In genomic region chr5:2752875-2753435, GRCh38 we compare ENCODE assay signal across 14 cellular contexts. TPM values are rescaled to one million over a fixed set of nuclear protein-coding genes. Genes with fewer than 3 reads are reported as not detected.
DNase-seq lines count a peak whose midpoint lies in the region; ATAC-seq, FAIRE-seq and TF ChIP-seq lines count a peak whose summit lies in the region.
"Had no signal": no experiment of that assay in that cellular context is flagged by ENCODE, and none has a peak within 500 bp of the region (broad histone marks: within the 10 kb centered on the region; RNA-seq: fewer than 3 reads in every experiment).

No MANE protein-coding gene starts in this region.

- no peak for TF ChIP-seq RAD21 in HepG2 (CRISPR knock-in tag; IDR thresholded peaks at IDR 0.05)

- no peak for TF ChIP-seq CTCF in HepG2 (CRISPR knock-in tag; IDR thresholded peaks at IDR 0.05)
- TF ChIP-seq CTCF in right lobe of liver (IDR thresholded peaks at IDR 0.05), result no peak
- no peak for TF ChIP-seq CTCF in MCF 10A (IDR thresholded peaks at IDR 0.05; ENCODE audit: unreplicated experiment)
- no peak for TF ChIP-seq CTCF in kidney epithelial cell (IDR thresholded peaks at IDR 0.05; ENCODE audit: insufficient read depth, low read length, poor library complexity, severe bottlenecking)
- no peak for TF ChIP-seq CTCF in psoas muscle (IDR thresholded peaks at IDR 0.05)

- no peak overlapping the region for H2AFZ ChIP-seq in HepG2 (ENCODE audit: low read length)

- H3K36me3 ChIP-seq in HepG2 (replicated peaks in 1 of 2; ENCODE audit: control insufficient read depth in 1 of 2, insufficient read depth in 2 of 2, low read length in 2 of 2) (no peaks in the 10 kb centered on the region), right lobe of liver (no peaks in the 10 kb centered on the region), kidney epithelial cell (ENCODE audit: control insufficient read depth, insufficient read depth, low read length) (no peaks in the 10 kb centered on the region), psoas muscle (ENCODE audit: insufficient read depth in 1 of 2, low read depth in 1 of 2) (no peaks in the 10 kb centered on the region)

- peaks cover 45% of the 10 kb centered on the region for H3K36me3 Mint-ChIP-seq in MCF 10A (ENCODE audit: insufficient read depth, unreplicated experiment)

- H3K27ac ChIP-seq in HepG2 (ENCODE audit: extremely low read length, insufficient read depth, low read length) (no peak overlapping the region), right lobe of liver (no peak overlapping the region), psoas muscle (no peak overlapping the region)

- H3K9me3 Mint-ChIP-seq in MCF 10A (ENCODE audit: unreplicated experiment), result no peaks in the 10 kb centered on the region
- H3K9me3 Mint-ChIP-seq: activated T-helper 1 cell treated with anti-CD3 and anti-CD28 coated beads, Interleukin-12 subunit alpha, Interleukin-12 subunit beta, Interleukin-2, Interleukin-4 antibody, amounts not matched to agents 30 ng/mL and 10 ng/mL and 1 ng/mL, durations not matched to agents 14 hours and 24 hours and 36 hours; dendritic cell treated with granulocyte-macrophage colony-stimulating factor and Interleukin-4, amounts not matched to agents 40 ng/mL and 50 ng/mL, for 4 days had no signal

- H3K79me2 ChIP-seq in HepG2 (ENCODE audit: insufficient read depth, low read length), result no peaks in the 10 kb centered on the region

- intact Hi-C loops in HepG2 (cut with micrococcal nuclease; ENCODE audit: unreplicated experiment) (no loop called here), right lobe of liver (cut with DNase I) (no loop called here), MCF 10A (cut with micrococcal nuclease) (loop anchor here (1.0 to 2.0 kb wide), 2 partner anchors 52 to 96 kb away; no protein-coding TSS in a partner anchor), psoas muscle (cut with DNase I) (no loop called here)

- TF ChIP-seq EP300 in HepG2 (IDR thresholded peaks at IDR 0.05; ENCODE audit: low read depth in 2 of 2, low read length in 2 of 2) (no peak), HepG2 (CRISPR knock-in tag; IDR thresholded peaks at IDR 0.05; ENCODE audit: borderline replicate concordance) (no peak)

- FAIRE-seq in HepG2 (lab: Jason Lieb, UNC), result no peak
- FAIRE-seq: K562 had no signal

- CTCF ChIA-PET in HepG2 (lab: Yijun Ruan, JAX; ENCODE audit: low intra/inter-chr PET ratio, low total read pairs) (no interaction called here), MCF 10A (lab: Yijun Ruan, JAX) (interaction anchor here (0.6 to 1.4 kb wide), 14 partner anchors 9 to 1955 kb away, joined by 3 to 6 read pairs (median 3); no protein-coding TSS in a partner anchor)

- POLR2A ChIA-PET in HepG2 (lab: Yijun Ruan, JAX) (no interaction called here), MCF 10A (lab: Yijun Ruan, JAX) (interaction anchor here (0.6 to 5.1 kb wide), 27 partner anchors 9 to 1869 kb away, joined by 3 to 43 read pairs (median 3); partner anchors contain the start of genes IRX1 and NDUFS6)

- H3K4me3 ChIP-seq in HepG2 (replicated peaks in 1 of 3; ENCODE audit: insufficient read depth in 1 of 3, low read depth in 2 of 3, low read length in 3 of 3) (no peak overlapping the region), right lobe of liver (no peak overlapping the region), kidney epithelial cell (ENCODE audit: low read depth, low read length) (peak overlapping the region; percentile 0), psoas muscle (no peak overlapping the region)
- H3K4me3 ChIP-seq: K562 had no signal

- H3K9ac ChIP-seq in HepG2 (ENCODE audit: insufficient read depth, low read depth, low read length), result no peak overlapping the region

- H3K4me1 ChIP-seq in HepG2 (ENCODE audit: insufficient read depth, low read length), result no peaks in the 10 kb centered on the region
- H3K4me1 ChIP-seq in right lobe of liver, result peaks cover 0 to 33% (median 0%) of the 10 kb centered on the region in 4 donors
- no peaks in the 10 kb centered on the region for H3K4me1 ChIP-seq in psoas muscle

- no peaks in the 10 kb centered on the region for H4K20me1 ChIP-seq in HepG2 (ENCODE audit: insufficient read depth, low read length)

- peak overlapping the region; percentile 82 for H3K4me3 Mint-ChIP-seq in MCF 10A (ENCODE audit: unreplicated experiment)
- H3K4me3 Mint-ChIP-seq: activated T-helper 1 cell treated with anti-CD3 and anti-CD28 coated beads, Interleukin-12 subunit alpha, Interleukin-12 subunit beta, Interleukin-2, Interleukin-4 antibody, amounts not matched to agents 30 ng/mL and 10 ng/mL and 1 ng/mL, durations not matched to agents 14 hours and 24 hours and 36 hours; dendritic cell treated with granulocyte-macrophage colony-stimulating factor and Interleukin-4, amounts not matched to agents 40 ng/mL and 50 ng/mL, for 4 days had no signal

- no TSS peak for BruUV-seq in HepG2 (replicated peaks; lab: Mats Ljungman, UMichigan)
- BruUV-seq in MCF 10A (replicated peaks; lab: Mats Ljungman, UMichigan), result no TSS peak

- DNase-seq in HepG2 (ENCODE audit: low spot score), result no peak
- DNase-seq in right lobe of liver, result no peak
- DNase-seq in MCF 10A (ENCODE audit: unreplicated experiment), result peak; percentile 53
- no peak for DNase-seq in kidney epithelial cell (ENCODE audit: low read depth)
- no peak for DNase-seq in psoas muscle
- no peak for DNase-seq in activated CD4-positive, alpha-beta T cell treated with anti-CD3 and anti-CD28 coated beads, Interleukin-2, amount 50 U/mL, for 1 hour
- DNase-seq: NCI-H524 treated with DMSO at 0.1 percent for 48 hours; stimulated activated naive CD4-positive, alpha-beta T cell treated with Interleukin-2 at 50 U/mL for 16 hours had no signal

- peak overlapping the region; percentile 86 for H3K27ac Mint-ChIP-seq in MCF 10A (ENCODE audit: low read depth, unreplicated experiment)
- H3K27ac Mint-ChIP-seq: dendritic cell treated with granulocyte-macrophage colony-stimulating factor and Interleukin-4, amounts not matched to agents 40 ng/mL and 50 ng/mL, for 4 days had no signal

- peak; percentile 34; the same call in 1 of the 3 replicates for ATAC-seq in HepG2
- no peak for ATAC-seq in right lobe of liver
- ATAC-seq in HG02852 (IDR thresholded peaks at IDR 0.05; ENCODE audit: unreplicated experiment), result no peak
- no peak for ATAC-seq in HG03025 (IDR thresholded peaks at IDR 0.05; ENCODE audit: low FRiP score, unreplicated experiment)
- no peak for ATAC-seq in psoas muscle
- ATAC-seq: K562 had no signal

- no peak overlapping the region for H3K4me2 ChIP-seq in HepG2 (ENCODE audit: low read depth, low read length)

- no peaks in the 10 kb centered on the region for H3K27me3 Mint-ChIP-seq in MCF 10A (ENCODE audit: insufficient read depth, unreplicated experiment)

- in situ Hi-C loops in HepG2 (cut with HindIII; ENCODE audit: extremely low pct_ligation_motif_present, low pct_unique_long_range_greater_than_20kb), result no loop called here

- H3K27me3 ChIP-seq in HepG2 (ENCODE audit: control insufficient read depth in 1 of 2, insufficient read depth in 2 of 2, low read length in 2 of 2), result peaks cover 0 to 29% of the 10 kb centered on the region in 2 experiments; a peak in 4 of 5 replicates
- peaks cover 21 to 66% of the 10 kb centered on the region in 2 donors for H3K27me3 ChIP-seq in right lobe of liver
- H3K27me3 ChIP-seq in kidney epithelial cell (ENCODE audit: control insufficient read depth, insufficient read depth, low read length), result peaks cover 83% of the 10 kb centered on the region
- H3K27me3 ChIP-seq in psoas muscle (ENCODE audit: insufficient read depth in 3 of 3, low read length in 2 of 3), result peaks cover 11 to 93% (median 54%) of the 10 kb centered on the region in 3 donors

- H3K9me3 ChIP-seq in HepG2 (ENCODE audit: low read length) (no peaks in the 10 kb centered on the region; the same call in 1 of the 2 replicates), right lobe of liver (no peaks in the 10 kb centered on the region), psoas muscle (no peaks in the 10 kb centered on the region)

- peaks cover 14% of the 10 kb centered on the region for H3K4me1 Mint-ChIP-seq in MCF 10A (ENCODE audit: insufficient read depth, unreplicated experiment)

- WGBS in HepG2 (ENCODE audit: low lambda C conversion rate), result 30% methylated on average over 13 of the region's 32 CpGs
- 23% methylated on average over 4 of the region's 32 CpGs for WGBS in right lobe of liver (ENCODE audit: insufficient coverage, low coverage, low lambda C conversion rate, missing lambda C conversion rate)
- WGBS in psoas muscle, 3 donors, result 4 to 7% (median 6%) methylated on average over 23 to 32 of the region's 32 CpGs

- TF ChIP-seq POLR2A in HepG2 (IDR thresholded peaks at IDR 0.05; ENCODE audit: insufficient read depth in 1 of 2, low read depth in 2 of 2, low read length in 2 of 2), result no peak
- no peak for TF ChIP-seq POLR2A in right lobe of liver (IDR thresholded peaks at IDR 0.05)

TF ChIP-seq in HepG2, 621 proteins besides CTCF, POLR2A, EP300 and RAD21 (continues in another document):
- TF ChIP-seq FIP1L1 (IDR thresholded peaks at IDR 0.05; ENCODE audit: borderline replicate concordance, insufficient read depth, low read depth, low read length), result no peak
- TF ChIP-seq MXD4 (CRISPR knock-in tag; IDR thresholded peaks at IDR 0.05), result no peak

RNA-seq across cellular contexts. Expression of gene IRX2, which starts 1.5 kb away (rescaled TPM):
- total RNA-seq in HepG2 (2016; rRNA removed; fragmentation: Illumina TruSeq; extraction: Trizol), result not detected in 2 replicates
- not detected in 2 replicates for total RNA-seq in HepG2 (2016; cell fraction: cytosol; rRNA removed; fragmentation: Illumina TruSeq; extraction: Trizol; ENCODE audit: low read depth)
- total RNA-seq in HepG2 (2016; cell fraction: insoluble cytoplasmic fraction; rRNA removed; fragmentation: Illumina TruSeq; extraction: Trizol), result not detected in 2 replicates
- total RNA-seq in HepG2 (2016; cell fraction: membrane; rRNA removed; fragmentation: Illumina TruSeq; extraction: Trizol), result not detected in 2 replicates
- not detected in 2 replicates for total RNA-seq in HepG2 (2016; cell fraction: nucleus; rRNA removed; fragmentation: Illumina TruSeq; extraction: Trizol)
- polyA plus RNA-seq in HepG2 (2011; rRNA removed), result not detected in 2 replicates
- polyA plus RNA-seq in HepG2 (2011; cell fraction: cytosol; rRNA removed), result not detected in 2 replicates
- not detected in 2 replicates for polyA plus RNA-seq in HepG2 (2011; cell fraction: nucleus; rRNA removed)
- polyA plus RNA-seq in HepG2 (2012), result not detected in 2 replicates
- polyA plus RNA-seq in HepG2 (2016; cell fraction: cytosol; fragmentation: Illumina TruSeq; extraction: Trizol; ENCODE audit: low read depth), result not detected in 2 replicates
- not detected in 2 replicates for polyA plus RNA-seq in HepG2 (2016; cell fraction: insoluble cytoplasmic fraction; fragmentation: Illumina TruSeq; extraction: Trizol; ENCODE audit: low read depth)
- polyA plus RNA-seq in HepG2 (2016; cell fraction: membrane; fragmentation: Illumina TruSeq; extraction: Trizol; ENCODE audit: low read depth), result not detected in 2 replicates
- polyA plus RNA-seq in HepG2 (2016; cell fraction: nucleus; fragmentation: Illumina TruSeq; extraction: Trizol; ENCODE audit: insufficient read depth, low read depth), result not detected in 2 replicates
- polyA minus RNA-seq in HepG2 (2011; rRNA and poly(A)+ RNA removed; ENCODE audit: low replicate concordance), result not detected in 2 replicates
- polyA minus RNA-seq in HepG2 (2011; cell fraction: cytosol; rRNA and poly(A)+ RNA removed), result not detected in 2 replicates
- polyA minus RNA-seq in HepG2 (2011; cell fraction: nucleus; rRNA and poly(A)+ RNA removed), result not detected in 2 replicates
- not detected for total RNA-seq in right lobe of liver
- total RNA-seq in MCF 10A (2022), result 35.4 and 43.4 TPM in 2 replicates
- 2.8 and 5.5 TPM in 2 replicates for total RNA-seq in kidney epithelial cell
- under 1 TPM in 2 of 4 donors, not detected in 2; 0.10 to 0.17 TPM for total RNA-seq in psoas muscle
- polyA plus RNA-seq in psoas muscle, result under 1 TPM in 2 of 3 donors, not detected in 1; 0.03 to 0.06 TPM
- total RNA-seq: activated T-helper 1 cell treated with anti-CD3 and anti-CD28 coated beads, Interleukin-12 subunit alpha, Interleukin-12 subunit beta, Interleukin-2, Interleukin-4 antibody, amounts not matched to agents 30 ng/mL and 10 ng/mL and 1 ng/mL, durations not matched to agents 14 hours and 24 hours and 36 hours; T-helper 2 cell treated with Interferon-gamma antibody and Interleukin-4, amounts not matched to agents 100 ng/mL and 5 ng/mL, for 36 hours had no signal
- polyA plus RNA-seq: K562 had no signal
